In the genomic region with DNA sequence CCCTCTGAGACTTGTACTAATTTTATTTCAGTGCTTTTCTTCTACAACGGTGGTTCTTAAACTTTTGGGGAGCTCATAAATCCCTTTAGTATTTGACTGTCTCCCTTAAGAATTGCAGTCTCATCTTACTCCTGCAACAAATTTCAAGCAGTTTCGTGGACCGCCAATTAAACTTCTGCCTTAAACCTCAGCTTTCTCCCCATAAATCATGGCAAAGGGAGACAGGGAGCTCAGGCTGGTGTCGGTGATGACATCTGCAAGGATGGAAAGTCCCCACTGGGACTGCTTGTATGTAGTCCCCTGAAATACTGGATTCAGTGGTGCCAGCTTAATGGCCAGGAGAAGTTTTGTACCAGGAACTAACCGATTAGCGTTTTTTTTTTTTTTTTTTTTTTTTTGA, we compare ENCODE assay signal across 25 cellular contexts.
"Had no signal": no experiment of that assay in that cellular context is flagged by ENCODE, and none has a peak within 500 bp of the region (broad histone marks: within the 10 kb centered on the region; RNA-seq: fewer than 3 reads in every experiment).

No MANE protein-coding gene starts in this region.

- H2AFZ ChIP-seq: PC-9 had no signal

- ATAC-seq: activated T-cell treated with anti-CD3 and anti-CD28 coated beads, Interleukin-2, amount 50 U/mL, for 72 hours; Right ventricle myocardium inferior; T-cell had no signal

- H3K4me3 ChIP-seq: breast epithelium, colonic mucosa, MG63, PC-9, SK-N-MC had no signal

- H3K36me3 ChIP-seq: breast epithelium, colonic mucosa, MG63 had no signal

- H3K4me1 ChIP-seq: breast epithelium, colonic mucosa had no signal

- H3K27me3 ChIP-seq: breast epithelium, colonic mucosa, MG63 had no signal

- DNase-seq: activated CD4-positive, alpha-beta memory T cell treated with anti-CD3 and anti-CD28 coated beads, Interleukin-2, amount 10 ng/mL, durations not matched to agents 7 days and 5 days; activated CD4-positive, alpha-beta T cell treated with anti-CD3 and anti-CD28 coated beads, Interleukin-2, amount 10 ng/mL, durations not matched to agents 7 days and 5 days; activated CD4-positive, CD25-positive, alpha-beta regulatory T cell; activated CD8-positive, alpha-beta memory T cell treated with anti-CD3 and anti-CD28 coated beads, Interleukin-2, amount 50 U/mL, for 4 hours; activated T-cell treated with anti-CD3 and anti-CD28 coated beads, Interleukin-2, amount 50 U/mL, for 72 hours; aorta; caudate nucleus; colonic mucosa; MG63; NCI-H1092; NCI-H1417; NCI-H1930; NCI-H2171; NCI-H2227 treated with DMSO at 0.1 percent for 48 hours; NCI-H526; NCI-H82; PC-9; T-cell; T-helper 2 cell; T1000 had no signal

- H3K27ac ChIP-seq: breast epithelium, colonic mucosa, KMS-11, PC-9, SK-N-MC, VCaP had no signal

- H3K9me3 ChIP-seq: breast epithelium, colonic mucosa, MG63 had no signal

- H3K4me2 ChIP-seq: KMS-11, PC-9 had no signal

- H3K9ac ChIP-seq: KMS-11 had no signal
